36 cellular contexts compared by ENCODE assay signal in genomic region chr1:243391355-243391754, GRCh38.
"Had no signal": no experiment of that assay in that cellular context is flagged by ENCODE, and none has a peak within 500 bp of the region (broad histone marks: within the 10 kb centered on the region; RNA-seq: fewer than 3 reads in every experiment).

No MANE protein-coding gene starts in this region.

- H3K4me3 Mint-ChIP-seq: activated CD4-positive, alpha-beta memory T cell treated with anti-CD3 and anti-CD28 coated beads for 36 hours; activated naive CD4-positive, alpha-beta T cell treated with anti-CD3 and anti-CD28 coated beads, Interleukin-2, amount 10 ng/mL, durations not matched to agents 7 days and 5 days; activated naive CD8-positive, alpha-beta T cell; activated naive CD8-positive, alpha-beta T cell treated with anti-CD3 and anti-CD28 coated beads, Interleukin-2, amount 50 U/mL, for 24 hours; activated T-cell treated with anti-CD3 and anti-CD28 coated beads, Interleukin-2, amount 50 U/mL, for 4 hours; activated T-helper 1 cell treated with anti-CD3 and anti-CD28 coated beads, Interleukin-12 subunit alpha, Interleukin-12 subunit beta, Interleukin-2, Interleukin-4 antibody, amounts not matched to agents 30 ng/mL and 10 ng/mL and 1 ng/mL, durations not matched to agents 14 hours and 24 hours and 36 hours; central memory CD8-positive, alpha-beta T cell had no signal

- ATAC-seq: activated naive CD8-positive, alpha-beta T cell treated with anti-CD3 and anti-CD28 coated beads, Interleukin-2, amount 50 U/mL, for 24 hours; activated T-cell treated with anti-CD3 and anti-CD28 coated beads, Interleukin-2, amount 50 U/mL, for 4 hours; PC-3 had no signal

- DNase-seq: activated CD4-positive, alpha-beta memory T cell treated with anti-CD3 and anti-CD28 coated beads for 36 hours; activated CD4-positive, alpha-beta T cell treated with anti-CD3 and anti-CD28 coated beads, Interleukin-2, amount 50 U/mL, for 1 hour; activated CD4-positive, CD25-positive, alpha-beta regulatory T cell; activated CD8-positive, alpha-beta memory T cell treated with anti-CD3 and anti-CD28 coated beads, Interleukin-2, amount 50 U/mL, for 4 hours; activated effector memory CD4-positive, alpha-beta T cell treated with Interleukin-2 at 50 U/mL for 16 hours; activated naive CD4-positive, alpha-beta T cell treated with anti-CD3 and anti-CD28 coated beads, Interleukin-2, amount 10 ng/mL, durations not matched to agents 7 days and 5 days; activated naive CD8-positive, alpha-beta T cell treated with anti-CD3 and anti-CD28 coated beads, Interleukin-2, amount 50 U/mL, for 24 hours; activated T-cell treated with anti-CD3 and anti-CD28 coated beads for 4 hours; activated T-cell treated with anti-CD3 and anti-CD28 coated beads, Interleukin-2, amount 50 U/mL, for 4 hours; anterior cingulate cortex; brain microvascular endothelial cell; NCI-H1092 treated with DMSO at 0.1 percent for 48 hours; NCI-H1417; NCI-H146; NCI-H187; NCI-H2029 treated with DMSO at 0.1 percent for 48 hours; NCI-H2107; NCI-H2171; NCI-H510A; NCI-H526; NCI-H748 treated with DMSO at 0.1 percent for 48 hours; NK-92 treated with Interleukin-12 subunit alpha and Interleukin-12 subunit beta, amount 100 ng/mL, for 24 hours; PC-3; Peyer's patch; RPMI8226; SHP77 treated with DMSO at 0.1 percent for 48 hours; SK-N-SH; T-helper 2 cell; T-helper 9 cell had no signal

- H3K27me3 Mint-ChIP-seq: activated CD4-positive, alpha-beta memory T cell treated with anti-CD3 and anti-CD28 coated beads for 36 hours; activated naive CD4-positive, alpha-beta T cell treated with anti-CD3 and anti-CD28 coated beads, Interleukin-2, amount 10 ng/mL, durations not matched to agents 7 days and 5 days; activated naive CD8-positive, alpha-beta T cell; activated naive CD8-positive, alpha-beta T cell treated with anti-CD3 and anti-CD28 coated beads, Interleukin-2, amount 50 U/mL, for 24 hours; central memory CD8-positive, alpha-beta T cell had no signal

- H3K27ac ChIP-seq: brain microvascular endothelial cell, cardiac muscle cell, KMS-11, Peyer's patch, SJSA1, VCaP had no signal

- H3K36me3 ChIP-seq: brain microvascular endothelial cell, cardiac muscle cell, Peyer's patch, SJSA1 had no signal

- H3K4me1 Mint-ChIP-seq: central memory CD8-positive, alpha-beta T cell had no signal

- H3K9me3 ChIP-seq: Peyer's patch, SJSA1, SK-N-SH had no signal

- H3K4me3 ChIP-seq: cardiac muscle cell, Peyer's patch, SJSA1 had no signal

- H3K9ac ChIP-seq: KMS-11, SK-N-SH had no signal

- H3K27ac Mint-ChIP-seq: activated CD4-positive, alpha-beta memory T cell treated with anti-CD3 and anti-CD28 coated beads for 36 hours; activated naive CD4-positive, alpha-beta T cell treated with anti-CD3 and anti-CD28 coated beads, Interleukin-2, amount 10 ng/mL, durations not matched to agents 7 days and 5 days; activated naive CD8-positive, alpha-beta T cell; activated naive CD8-positive, alpha-beta T cell treated with anti-CD3 and anti-CD28 coated beads, Interleukin-2, amount 50 U/mL, for 24 hours; activated T-helper 1 cell treated with anti-CD3 and anti-CD28 coated beads, Interleukin-12 subunit alpha, Interleukin-12 subunit beta, Interleukin-2, Interleukin-4 antibody, amounts not matched to agents 30 ng/mL and 10 ng/mL and 1 ng/mL, durations not matched to agents 14 hours and 24 hours and 36 hours had no signal

- H3K4me1 ChIP-seq: Peyer's patch, SJSA1 had no signal

- H3K9me3 Mint-ChIP-seq: activated CD4-positive, alpha-beta memory T cell treated with anti-CD3 and anti-CD28 coated beads for 36 hours; activated naive CD4-positive, alpha-beta T cell treated with anti-CD3 and anti-CD28 coated beads, Interleukin-2, amount 10 ng/mL, durations not matched to agents 7 days and 5 days; activated naive CD8-positive, alpha-beta T cell treated with anti-CD3 and anti-CD28 coated beads, Interleukin-2, amount 50 U/mL, for 24 hours; activated T-cell treated with anti-CD3 and anti-CD28 coated beads, Interleukin-2, amount 50 U/mL, for 4 hours; activated T-helper 1 cell treated with anti-CD3 and anti-CD28 coated beads, Interleukin-12 subunit alpha, Interleukin-12 subunit beta, Interleukin-2, Interleukin-4 antibody, amounts not matched to agents 30 ng/mL and 10 ng/mL and 1 ng/mL, durations not matched to agents 14 hours and 24 hours and 36 hours; central memory CD8-positive, alpha-beta T cell had no signal
